Comparison of ENCODE assay signal across 16 cellular contexts in the genomic region with DNA sequence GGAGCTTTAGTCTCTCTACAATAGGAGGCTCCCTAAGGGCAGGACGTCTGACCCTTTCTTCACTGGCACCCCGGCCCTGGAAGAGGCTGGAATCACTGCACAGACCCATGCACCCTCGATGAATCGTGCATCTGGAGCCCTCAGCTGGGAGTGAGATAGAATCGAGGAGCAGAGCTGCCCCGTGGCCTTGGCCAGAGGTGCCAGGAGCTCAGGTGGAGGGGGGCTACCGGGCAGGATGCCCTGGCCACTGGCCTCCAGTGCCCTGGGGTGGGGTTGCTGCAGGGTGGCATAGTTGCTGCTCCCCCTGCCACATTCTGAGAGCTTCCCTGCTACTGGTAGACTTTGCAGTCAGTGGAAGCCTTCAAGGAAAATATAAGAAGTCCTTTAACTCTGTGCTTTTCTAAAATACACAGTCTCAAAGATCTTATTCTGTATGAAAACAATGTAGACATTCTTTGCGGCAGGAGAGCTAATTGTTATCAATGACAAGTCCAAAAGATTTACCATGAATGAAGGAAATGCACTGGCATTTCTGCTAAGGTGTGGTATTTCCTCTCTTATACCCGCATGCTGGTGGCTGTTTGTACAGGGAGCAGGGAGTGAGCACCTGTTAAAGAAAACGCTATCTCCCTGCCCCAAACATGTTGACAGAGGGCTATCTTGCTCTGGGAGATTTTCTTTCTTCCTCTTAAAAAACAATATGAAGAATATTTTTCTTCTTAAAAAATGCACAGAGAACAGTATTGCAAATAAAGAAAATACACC.
A peak's percentile ranks its signal among the peaks of the same experiment; 100 is the strongest.
DNase-seq lines count a peak whose midpoint lies in the region; ATAC-seq and TF ChIP-seq lines count a peak whose summit lies in the region.
"Had no signal": no experiment of that assay in that cellular context is flagged by ENCODE, and none has a peak within 500 bp of the region (broad histone marks: within the 10 kb centered on the region; RNA-seq: fewer than 3 reads in every experiment).

No MANE protein-coding gene starts in this region.

- H2BK120ac ChIP-seq in trophoblast cell (ENCODE audit: insufficient read depth, low read length, poor library complexity) = no peak overlapping the region

- H3K4me1 ChIP-seq in SJSA1 (replicated peaks) = peaks cover 67% of the 10 kb centered on the region
- no peaks in the 10 kb centered on the region for H3K4me1 ChIP-seq in gastroesophageal sphincter
- H3K4me1 ChIP-seq in trophoblast cell (ENCODE audit: control insufficient read depth in 1 of 2, insufficient read depth in 2 of 2, low read length in 2 of 2) = no peaks in the 10 kb centered on the region
- H3K4me1 ChIP-seq in upper lobe of right lung = no peaks in the 10 kb centered on the region
- no peaks in the 10 kb centered on the region for H3K4me1 ChIP-seq in prostate gland (replicated peaks)
- H3K4me1 ChIP-seq: BE2C, HAP-1 had no signal

- H3K36me3 ChIP-seq in SJSA1 = peaks cover 4% of the 10 kb centered on the region; the same call in 1 of the 2 replicates
- H3K36me3 ChIP-seq in gastroesophageal sphincter = no peaks in the 10 kb centered on the region
- no peaks in the 10 kb centered on the region for H3K36me3 ChIP-seq in trophoblast cell (ENCODE audit: control insufficient read depth in 1 of 2, insufficient read depth in 2 of 2, low read length in 2 of 2)
- no peaks in the 10 kb centered on the region for H3K36me3 ChIP-seq in upper lobe of right lung
- no peaks in the 10 kb centered on the region for H3K36me3 ChIP-seq in prostate gland
- H3K36me3 ChIP-seq: BE2C, HAP-1 had no signal

- ATAC-seq in gastroesophageal sphincter (peak; percentile 29), upper lobe of right lung (peak; percentile 17), GM18909 (IDR thresholded peaks at IDR 0.05; ENCODE audit: poor library complexity, unreplicated experiment) (no peak)

- no peak overlapping the region for H3K4ac ChIP-seq in trophoblast cell (ENCODE audit: low read depth, low read length)

- no peak overlapping the region for H4K8ac ChIP-seq in trophoblast cell (ENCODE audit: low read depth, low read length)

- H3K27me3 ChIP-seq in SJSA1 (replicated peaks) = no peaks in the 10 kb centered on the region
- no peaks in the 10 kb centered on the region for H3K27me3 ChIP-seq in gastroesophageal sphincter
- H3K27me3 ChIP-seq in trophoblast cell (ENCODE audit: insufficient read depth, low read length) = no peaks in the 10 kb centered on the region
- H3K27me3 ChIP-seq in upper lobe of right lung = no peaks in the 10 kb centered on the region
- no peaks in the 10 kb centered on the region for H3K27me3 ChIP-seq in prostate gland (replicated peaks; ENCODE audit: insufficient read depth)
- H3K27me3 ChIP-seq: BE2C had no signal

- H3K18ac ChIP-seq in trophoblast cell (ENCODE audit: low read length) = no peak overlapping the region

- no peak overlapping the region for H4K91ac ChIP-seq in trophoblast cell (ENCODE audit: low read depth, low read length)

- H3K4me2 ChIP-seq in trophoblast cell (ENCODE audit: low read length) = no peak overlapping the region

- DNase-seq in SJSA1 (ENCODE audit: low read depth in 1 of 2, low spot score in 2 of 2) = no peak
- peak; percentile 80 to 93 for DNase-seq in trophoblast cell
- DNase-seq in upper lobe of right lung = no peak
- DNase-seq in NK-92 (lab: John Stamatoyannopoulos, UW; ENCODE audit: unreplicated experiment) = no peak
- no peak for DNase-seq in prostate gland (ENCODE audit: low spot score)
- DNase-seq: ACHN; BE2C; C1 segment of cervical spinal cord; CD4-positive, CD25-positive, alpha-beta regulatory T cell; CD8-positive, alpha-beta memory T cell; COR-L47 had no signal

- H2BK5ac ChIP-seq in trophoblast cell (ENCODE audit: low read depth, low read length, poor library complexity) = no peak overlapping the region

- no peak for TF ChIP-seq EP300 in gastroesophageal sphincter (IDR thresholded peaks at IDR 0.05)

- no peak overlapping the region for H2AFZ ChIP-seq in trophoblast cell (ENCODE audit: insufficient read depth, low read length, poor library complexity)
- H2AFZ ChIP-seq: GM23248 had no signal

- H3K79me1 ChIP-seq in trophoblast cell (ENCODE audit: low read length) = no peaks in the 10 kb centered on the region

- no peak overlapping the region for H3K23ac ChIP-seq in trophoblast cell (ENCODE audit: low read length)

- 0 out of 2 replicates have a peak overlapping the region, but pooled peaks have one; percentile 1 for H3K4me3 ChIP-seq in SJSA1
- H3K4me3 ChIP-seq in gastroesophageal sphincter = no peak overlapping the region
- no peak overlapping the region for H3K4me3 ChIP-seq in trophoblast cell (ENCODE audit: low read depth, low read length)
- no peak overlapping the region for H3K4me3 ChIP-seq in upper lobe of right lung
- H3K4me3 ChIP-seq in prostate gland = no peak overlapping the region
- H3K4me3 ChIP-seq: GM23248, HAP-1 had no signal

- H3K14ac ChIP-seq in trophoblast cell (ENCODE audit: low read length) = no peak overlapping the region

- no peak for TF ChIP-seq CTCF in gastroesophageal sphincter (IDR thresholded peaks at IDR 0.05)
- TF ChIP-seq CTCF in upper lobe of right lung (IDR thresholded peaks at IDR 0.05) = no peak
- no peak for TF ChIP-seq CTCF in prostate gland (IDR thresholded peaks at IDR 0.05)

- TF ChIP-seq POLR2A in gastroesophageal sphincter (IDR thresholded peaks at IDR 0.05) = no peak
- TF ChIP-seq POLR2A in prostate gland (IDR thresholded peaks at IDR 0.05) = no peak

- no peak overlapping the region for H2BK12ac ChIP-seq in trophoblast cell (ENCODE audit: low read length)

- no peaks in the 10 kb centered on the region for H3K9me3 ChIP-seq in SJSA1 (replicated peaks)
- H3K9me3 ChIP-seq in gastroesophageal sphincter = no peaks in the 10 kb centered on the region
- H3K9me3 ChIP-seq in trophoblast cell (ENCODE audit: insufficient read depth, low read depth, low read length) = peaks cover 4% of the 10 kb centered on the region
- no peaks in the 10 kb centered on the region for H3K9me3 ChIP-seq in upper lobe of right lung
- no peaks in the 10 kb centered on the region for H3K9me3 ChIP-seq in prostate gland
- H3K9me3 ChIP-seq: BE2C, HAP-1 had no signal

- H4K12ac ChIP-seq in trophoblast cell (ENCODE audit: low read depth, low read length) = no peak overlapping the region

- 39 to 71% methylated on average over 2 to 3 of the region's 10 CpGs for WGBS in gastroesophageal sphincter (ENCODE audit: low coverage in 1 of 2), 2 donors
- no CpG with 5 or more reads among the region's 10 CpGs for WGBS in trophoblast cell (ENCODE audit: extremely low coverage, insufficient coverage, insufficient read length)
- 64% methylated on average over 10 of the region's 10 CpGs for WGBS in prostate gland

- no peak overlapping the region for H3K9ac ChIP-seq in trophoblast cell (ENCODE audit: low read length)
- H3K9ac ChIP-seq: GM23248 had no signal

- H3K79me2 ChIP-seq in trophoblast cell (ENCODE audit: control insufficient read depth, insufficient read depth, low read length, poor library complexity) = no peaks in the 10 kb centered on the region

- intact Hi-C loops in upper lobe of right lung (cut with DNase I) (no loop called here), prostate gland (cut with DNase I) (no loop called here)

- H2AK5ac ChIP-seq in trophoblast cell (ENCODE audit: low read length) = no peak overlapping the region

- H3K27ac ChIP-seq in SJSA1 (peak overlapping the region; percentile 98), gastroesophageal sphincter (no peak overlapping the region), trophoblast cell (ENCODE audit: low read depth, low read length) (no peak overlapping the region), upper lobe of right lung (no peak overlapping the region), prostate gland (no peak overlapping the region)
- H3K27ac ChIP-seq: GM23248, HL-60 had no signal

Comparison
In these comparisons a context has a peak if more than half of its experiments do, and no peak if none do; other contexts are left out.
1. DNase-seq: peak in trophoblast cell (2 of 2); none in SJSA1 (0 of 2), upper lobe of right lung (single experiment), NK-92 (single experiment) and prostate gland (single experiment).